Comparison of ENCODE assay signal across 28 cellular contexts in the genomic region with DNA sequence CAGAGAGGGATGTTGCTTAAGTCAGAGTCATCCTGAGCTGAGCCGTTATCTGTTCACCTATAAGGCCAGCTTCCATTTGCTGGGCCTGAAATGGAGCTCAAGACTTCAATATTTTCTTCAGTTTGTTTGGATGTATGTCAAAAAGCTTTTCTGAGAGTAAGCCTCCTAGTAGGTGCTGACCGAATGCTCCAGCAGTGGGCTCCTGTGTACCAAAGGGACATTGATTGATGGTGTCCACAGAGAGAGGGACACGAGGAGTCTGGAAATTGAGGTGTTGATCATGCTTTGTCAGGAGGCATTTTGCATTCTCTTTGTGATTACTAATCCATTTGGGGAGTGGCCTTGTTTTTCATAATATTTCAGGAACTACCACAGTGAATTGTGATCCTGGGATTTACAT.
"Had no signal": no experiment of that assay in that cellular context is flagged by ENCODE, and none has a peak within 500 bp of the region (broad histone marks: within the 10 kb centered on the region; RNA-seq: fewer than 3 reads in every experiment).

No MANE protein-coding gene starts in this region.

- FAIRE-seq: TTC549 had no signal

- H3K36me3 ChIP-seq: brain microvascular endothelial cell, colonic mucosa, Peyer's patch had no signal

- ATAC-seq: activated T-cell treated with anti-CD3 and anti-CD28 coated beads, Interleukin-2, amount 50 U/mL, for 4 hours; T-cell had no signal

- H3K4me3 ChIP-seq: colonic mucosa, Peyer's patch, SK-N-MC had no signal

- H3K4me1 ChIP-seq: colonic mucosa, Peyer's patch had no signal

- DNase-seq: activated CD4-positive, alpha-beta memory T cell treated with anti-CD3 and anti-CD28 coated beads for 36 hours; activated CD4-positive, alpha-beta T cell treated with anti-CD3 and anti-CD28 coated beads, Interleukin-2, amount 10 ng/mL, durations not matched to agents 7 days and 5 days; activated CD4-positive, CD25-positive, alpha-beta regulatory T cell; activated CD8-positive, alpha-beta memory T cell treated with anti-CD3 and anti-CD28 coated beads for 24 hours; activated effector memory CD4-positive, alpha-beta T cell treated with anti-CD3 and anti-CD28 coated beads, Interleukin-2, amount 50 U/mL, for 16 hours; activated naive CD4-positive, alpha-beta T cell treated with anti-CD3 and anti-CD28 coated beads for 36 hours; activated T-cell treated with anti-CD3 and anti-CD28 coated beads, Interleukin-2, amount 50 U/mL, for 4 hours; amygdala; brain microvascular endothelial cell; caudate nucleus; colonic mucosa; NCI-H1048; NCI-H1417; NCI-H1930; NCI-H2171; NCI-H2227 treated with DMSO at 0.1 percent for 48 hours; NCI-H446 treated with DMSO at 0.1 percent for 48 hours; NCI-H526; NK-92 treated with Interleukin-12 subunit alpha and Interleukin-12 subunit beta, amount 100 ng/mL, for 24 hours; OCI-M1; Peyer's patch; SHP77 treated with DMSO at 0.1 percent for 48 hours; T-cell; T-helper 2 cell; T1000 had no signal

- H3K27ac ChIP-seq: brain microvascular endothelial cell, colonic mucosa, Peyer's patch, SK-N-MC, VCaP had no signal

- H3K9me3 ChIP-seq: colonic mucosa, Peyer's patch had no signal

- H3K27me3 ChIP-seq: brain microvascular endothelial cell, colonic mucosa, Peyer's patch had no signal
